1 cellular context compared by ENCODE assay signal in the genomic region with DNA sequence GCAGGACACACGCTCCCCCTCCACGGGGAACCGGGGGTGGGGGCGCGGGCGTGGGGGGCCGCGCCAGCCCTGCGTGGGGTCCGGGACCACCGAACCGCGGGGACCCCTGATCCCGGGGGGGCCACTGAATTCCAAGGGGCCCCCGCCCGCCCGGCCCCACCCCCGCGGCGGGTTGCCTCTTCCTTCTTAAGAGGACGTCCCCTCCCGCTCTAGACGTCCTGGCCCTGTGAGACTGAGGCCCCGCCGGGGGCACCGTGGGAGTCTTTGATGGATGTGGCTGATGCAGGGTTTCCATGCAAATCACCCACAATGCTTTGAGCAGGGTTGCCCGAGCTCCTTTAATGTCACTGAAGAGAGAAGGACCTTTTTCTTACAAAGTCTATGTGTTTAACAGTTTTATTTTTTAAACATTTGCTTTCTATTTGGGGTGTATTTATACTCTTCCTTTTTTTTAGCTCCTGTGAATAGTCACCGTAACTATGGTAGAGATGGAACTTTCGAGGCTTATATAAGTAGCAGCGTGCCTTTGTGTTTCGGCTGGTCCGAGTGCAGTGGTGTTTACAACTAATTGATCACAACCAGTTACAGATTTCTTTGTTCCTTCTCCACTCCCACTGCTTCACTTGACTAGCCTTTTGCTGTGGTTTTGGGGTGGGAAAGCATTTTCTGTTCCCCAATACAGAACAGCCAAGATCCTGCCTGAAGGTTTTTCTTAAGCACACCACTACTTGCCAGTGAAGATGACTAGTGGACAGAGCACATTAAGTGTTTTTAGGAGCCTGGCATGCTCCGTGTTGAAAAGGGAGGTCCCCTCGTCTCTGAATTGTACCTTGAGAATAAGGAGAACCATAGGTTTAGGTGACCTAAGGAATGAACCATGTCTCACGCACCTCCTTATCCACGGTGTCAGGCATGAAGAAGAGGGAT.
TF ChIP-seq lines count a peak whose summit lies in the region.

No MANE protein-coding gene starts in this region.

TF ChIP-seq in HEK293, 187 proteins besides CTCF, POLR2A, EP300 and RAD21 (continued from another document and continues in another):
- TF ChIP-seq, protein P1, sequence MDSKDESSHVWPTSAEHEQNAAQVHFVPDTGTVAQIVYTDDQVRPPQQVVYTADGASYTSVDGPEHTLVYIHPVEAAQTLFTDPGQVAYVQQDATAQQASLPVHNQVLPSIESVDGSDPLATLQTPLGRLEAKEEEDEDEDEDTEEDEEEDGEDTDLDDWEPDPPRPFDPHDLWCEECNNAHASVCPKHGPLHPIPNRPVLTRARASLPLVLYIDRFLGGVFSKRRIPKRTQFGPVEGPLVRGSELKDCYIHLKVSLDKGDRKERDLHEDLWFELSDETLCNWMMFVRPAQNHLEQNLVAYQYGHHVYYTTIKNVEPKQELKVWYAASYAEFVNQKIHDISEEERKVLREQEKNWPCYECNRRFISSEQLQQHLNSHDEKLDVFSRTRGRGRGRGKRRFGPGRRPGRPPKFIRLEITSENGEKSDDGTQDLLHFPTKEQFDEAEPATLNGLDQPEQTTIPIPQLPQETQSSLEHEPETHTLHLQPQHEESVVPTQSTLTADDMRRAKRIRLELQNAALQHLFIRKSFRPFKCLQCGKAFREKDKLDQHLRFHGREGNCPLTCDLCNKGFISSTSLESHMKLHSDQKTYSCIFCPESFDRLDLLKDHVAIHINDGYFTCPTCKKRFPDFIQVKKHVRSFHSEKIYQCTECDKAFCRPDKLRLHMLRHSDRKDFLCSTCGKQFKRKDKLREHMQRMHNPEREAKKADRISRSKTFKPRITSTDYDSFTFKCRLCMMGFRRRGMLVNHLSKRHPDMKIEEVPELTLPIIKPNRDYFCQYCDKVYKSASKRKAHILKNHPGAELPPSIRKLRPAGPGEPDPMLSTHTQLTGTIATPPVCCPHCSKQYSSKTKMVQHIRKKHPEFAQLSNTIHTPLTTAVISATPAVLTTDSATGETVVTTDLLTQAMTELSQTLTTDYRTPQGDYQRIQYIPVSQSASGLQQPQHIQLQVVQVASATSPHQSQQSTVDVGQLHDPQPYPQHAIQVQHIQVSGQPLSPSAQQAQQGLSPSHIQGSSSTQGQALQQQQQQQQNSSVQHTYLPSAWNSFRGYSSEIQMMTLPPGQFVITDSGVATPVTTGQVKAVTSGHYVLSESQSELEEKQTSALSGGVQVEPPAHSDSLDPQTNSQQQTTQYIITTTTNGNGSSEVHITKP (tag by site-specific recombination; IDR thresholded peaks at IDR 0.05), result peak; percentile 90
- TF ChIP-seq ZNF707 (tag by site-specific recombination; IDR thresholded peaks at IDR 0.05), result no peak
- TF ChIP-seq ZBTB17 (tag by site-specific recombination; IDR thresholded peaks at IDR 0.05), result peak; percentile 80
- TF ChIP-seq MYNN (tag by site-specific recombination; IDR thresholded peaks at IDR 0.05; ENCODE audit: borderline replicate concordance), result no peak
- TF ChIP-seq ZFP69B (tag by site-specific recombination; IDR thresholded peaks at IDR 0.05), result peak; percentile 99
- peak; percentile 46; the same call in 1 of the 2 replicates for TF ChIP-seq SP3 (tag by site-specific recombination; IDR thresholded peaks at IDR 0.05)
- peak; percentile 73; the same call in 1 of the 2 replicates for TF ChIP-seq ZNF558 (tag by site-specific recombination; IDR thresholded peaks at IDR 0.05)
- TF ChIP-seq, protein P2, sequence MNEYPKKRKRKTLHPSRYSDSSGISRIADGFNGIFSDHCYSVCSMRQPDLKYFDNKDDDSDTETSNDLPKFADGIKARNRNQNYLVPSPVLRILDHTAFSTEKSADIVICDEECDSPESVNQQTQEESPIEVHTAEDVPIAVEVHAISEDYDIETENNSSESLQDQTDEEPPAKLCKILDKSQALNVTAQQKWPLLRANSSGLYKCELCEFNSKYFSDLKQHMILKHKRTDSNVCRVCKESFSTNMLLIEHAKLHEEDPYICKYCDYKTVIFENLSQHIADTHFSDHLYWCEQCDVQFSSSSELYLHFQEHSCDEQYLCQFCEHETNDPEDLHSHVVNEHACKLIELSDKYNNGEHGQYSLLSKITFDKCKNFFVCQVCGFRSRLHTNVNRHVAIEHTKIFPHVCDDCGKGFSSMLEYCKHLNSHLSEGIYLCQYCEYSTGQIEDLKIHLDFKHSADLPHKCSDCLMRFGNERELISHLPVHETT (tag by site-specific recombination; IDR thresholded peaks at IDR 0.05), result peak; percentile 83
- peak; percentile 39; the same call in 1 of the 2 replicates for TF ChIP-seq YY1 (tag by site-specific recombination; IDR thresholded peaks at IDR 0.05)
- peak; percentile 51 for TF ChIP-seq ZBTB8A (tag by site-specific recombination; IDR thresholded peaks at IDR 0.05)
- peak; percentile 58 for TF ChIP-seq FEZF1 (tag by site-specific recombination; IDR thresholded peaks at IDR 0.05)
- 0 out of 2 replicates have a peak, but pooled peaks have one; percentile 42 for TF ChIP-seq ZNF10 (tag by site-specific recombination; IDR thresholded peaks at IDR 0.05)
- TF ChIP-seq ZNF274 (IDR thresholded peaks at IDR 0.05; ENCODE audit: low read length), result no peak
- TF ChIP-seq ZNF274 (tag by site-specific recombination; IDR thresholded peaks at IDR 0.05; ENCODE audit: borderline replicate concordance), result no peak
- TF ChIP-seq, protein P3, sequence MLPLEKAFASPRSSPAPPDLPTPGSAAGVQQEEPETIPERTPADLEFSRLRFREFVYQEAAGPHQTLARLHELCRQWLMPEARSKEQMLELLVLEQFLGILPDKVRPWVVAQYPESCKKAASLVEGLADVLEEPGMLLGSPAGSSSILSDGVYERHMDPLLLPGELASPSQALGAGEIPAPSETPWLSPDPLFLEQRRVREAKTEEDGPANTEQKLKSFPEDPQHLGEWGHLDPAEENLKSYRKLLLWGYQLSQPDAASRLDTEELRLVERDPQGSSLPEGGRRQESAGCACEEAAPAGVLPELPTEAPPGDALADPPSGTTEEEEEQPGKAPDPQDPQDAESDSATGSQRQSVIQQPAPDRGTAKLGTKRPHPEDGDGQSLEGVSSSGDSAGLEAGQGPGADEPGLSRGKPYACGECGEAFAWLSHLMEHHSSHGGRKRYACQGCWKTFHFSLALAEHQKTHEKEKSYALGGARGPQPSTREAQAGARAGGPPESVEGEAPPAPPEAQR (tag by site-specific recombination; IDR thresholded peaks at IDR 0.05), result peak; percentile 36; the same call in 1 of the 2 replicates
- TF ChIP-seq, protein P4, sequence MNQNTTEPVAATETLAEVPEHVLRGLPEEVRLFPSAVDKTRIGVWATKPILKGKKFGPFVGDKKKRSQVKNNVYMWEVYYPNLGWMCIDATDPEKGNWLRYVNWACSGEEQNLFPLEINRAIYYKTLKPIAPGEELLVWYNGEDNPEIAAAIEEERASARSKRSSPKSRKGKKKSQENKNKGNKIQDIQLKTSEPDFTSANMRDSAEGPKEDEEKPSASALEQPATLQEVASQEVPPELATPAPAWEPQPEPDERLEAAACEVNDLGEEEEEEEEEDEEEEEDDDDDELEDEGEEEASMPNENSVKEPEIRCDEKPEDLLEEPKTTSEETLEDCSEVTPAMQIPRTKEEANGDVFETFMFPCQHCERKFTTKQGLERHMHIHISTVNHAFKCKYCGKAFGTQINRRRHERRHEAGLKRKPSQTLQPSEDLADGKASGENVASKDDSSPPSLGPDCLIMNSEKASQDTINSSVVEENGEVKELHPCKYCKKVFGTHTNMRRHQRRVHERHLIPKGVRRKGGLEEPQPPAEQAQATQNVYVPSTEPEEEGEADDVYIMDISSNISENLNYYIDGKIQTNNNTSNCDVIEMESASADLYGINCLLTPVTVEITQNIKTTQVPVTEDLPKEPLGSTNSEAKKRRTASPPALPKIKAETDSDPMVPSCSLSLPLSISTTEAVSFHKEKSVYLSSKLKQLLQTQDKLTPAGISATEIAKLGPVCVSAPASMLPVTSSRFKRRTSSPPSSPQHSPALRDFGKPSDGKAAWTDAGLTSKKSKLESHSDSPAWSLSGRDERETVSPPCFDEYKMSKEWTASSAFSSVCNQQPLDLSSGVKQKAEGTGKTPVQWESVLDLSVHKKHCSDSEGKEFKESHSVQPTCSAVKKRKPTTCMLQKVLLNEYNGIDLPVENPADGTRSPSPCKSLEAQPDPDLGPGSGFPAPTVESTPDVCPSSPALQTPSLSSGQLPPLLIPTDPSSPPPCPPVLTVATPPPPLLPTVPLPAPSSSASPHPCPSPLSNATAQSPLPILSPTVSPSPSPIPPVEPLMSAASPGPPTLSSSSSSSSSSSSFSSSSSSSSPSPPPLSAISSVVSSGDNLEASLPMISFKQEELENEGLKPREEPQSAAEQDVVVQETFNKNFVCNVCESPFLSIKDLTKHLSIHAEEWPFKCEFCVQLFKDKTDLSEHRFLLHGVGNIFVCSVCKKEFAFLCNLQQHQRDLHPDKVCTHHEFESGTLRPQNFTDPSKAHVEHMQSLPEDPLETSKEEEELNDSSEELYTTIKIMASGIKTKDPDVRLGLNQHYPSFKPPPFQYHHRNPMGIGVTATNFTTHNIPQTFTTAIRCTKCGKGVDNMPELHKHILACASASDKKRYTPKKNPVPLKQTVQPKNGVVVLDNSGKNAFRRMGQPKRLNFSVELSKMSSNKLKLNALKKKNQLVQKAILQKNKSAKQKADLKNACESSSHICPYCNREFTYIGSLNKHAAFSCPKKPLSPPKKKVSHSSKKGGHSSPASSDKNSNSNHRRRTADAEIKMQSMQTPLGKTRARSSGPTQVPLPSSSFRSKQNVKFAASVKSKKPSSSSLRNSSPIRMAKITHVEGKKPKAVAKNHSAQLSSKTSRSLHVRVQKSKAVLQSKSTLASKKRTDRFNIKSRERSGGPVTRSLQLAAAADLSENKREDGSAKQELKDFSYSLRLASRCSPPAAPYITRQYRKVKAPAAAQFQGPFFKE (tag by site-specific recombination; IDR thresholded peaks at IDR 0.05; ENCODE audit: borderline replicate concordance), result no peak
- TF ChIP-seq GLIS2 (tag by site-specific recombination; IDR thresholded peaks at IDR 0.05), result peak; percentile 81
- TF ChIP-seq, protein P5, sequence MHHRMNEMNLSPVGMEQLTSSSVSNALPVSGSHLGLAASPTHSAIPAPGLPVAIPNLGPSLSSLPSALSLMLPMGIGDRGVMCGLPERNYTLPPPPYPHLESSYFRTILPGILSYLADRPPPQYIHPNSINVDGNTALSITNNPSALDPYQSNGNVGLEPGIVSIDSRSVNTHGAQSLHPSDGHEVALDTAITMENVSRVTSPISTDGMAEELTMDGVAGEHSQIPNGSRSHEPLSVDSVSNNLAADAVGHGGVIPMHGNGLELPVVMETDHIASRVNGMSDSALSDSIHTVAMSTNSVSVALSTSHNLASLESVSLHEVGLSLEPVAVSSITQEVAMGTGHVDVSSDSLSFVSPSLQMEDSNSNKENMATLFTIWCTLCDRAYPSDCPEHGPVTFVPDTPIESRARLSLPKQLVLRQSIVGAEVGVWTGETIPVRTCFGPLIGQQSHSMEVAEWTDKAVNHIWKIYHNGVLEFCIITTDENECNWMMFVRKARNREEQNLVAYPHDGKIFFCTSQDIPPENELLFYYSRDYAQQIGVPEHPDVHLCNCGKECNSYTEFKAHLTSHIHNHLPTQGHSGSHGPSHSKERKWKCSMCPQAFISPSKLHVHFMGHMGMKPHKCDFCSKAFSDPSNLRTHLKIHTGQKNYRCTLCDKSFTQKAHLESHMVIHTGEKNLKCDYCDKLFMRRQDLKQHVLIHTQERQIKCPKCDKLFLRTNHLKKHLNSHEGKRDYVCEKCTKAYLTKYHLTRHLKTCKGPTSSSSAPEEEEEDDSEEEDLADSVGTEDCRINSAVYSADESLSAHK (tag by site-specific recombination; IDR thresholded peaks at IDR 0.05), result peak; percentile 48; the same call in 1 of the 2 replicates
- peak; percentile 83; the same call in 1 of the 2 replicates for TF ChIP-seq ZNF501 (tag by site-specific recombination; IDR thresholded peaks at IDR 0.05)
- 0 out of 2 replicates have a peak, but pooled peaks have one; percentile 5 for TF ChIP-seq ZNF654 (tag by site-specific recombination; IDR thresholded peaks at IDR 0.05; ENCODE audit: low read depth)
- TF ChIP-seq, protein P6, sequence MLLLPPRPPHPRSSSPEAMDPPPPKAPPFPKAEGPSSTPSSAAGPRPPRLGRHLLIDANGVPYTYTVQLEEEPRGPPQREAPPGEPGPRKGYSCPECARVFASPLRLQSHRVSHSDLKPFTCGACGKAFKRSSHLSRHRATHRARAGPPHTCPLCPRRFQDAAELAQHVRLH (tag by site-specific recombination; IDR thresholded peaks at IDR 0.05), result peak; percentile 60; the same call in 1 of the 2 replicates
- peak; percentile 89 for TF ChIP-seq ZXDB (tag by site-specific recombination; IDR thresholded peaks at IDR 0.05)
- TF ChIP-seq, protein P7, sequence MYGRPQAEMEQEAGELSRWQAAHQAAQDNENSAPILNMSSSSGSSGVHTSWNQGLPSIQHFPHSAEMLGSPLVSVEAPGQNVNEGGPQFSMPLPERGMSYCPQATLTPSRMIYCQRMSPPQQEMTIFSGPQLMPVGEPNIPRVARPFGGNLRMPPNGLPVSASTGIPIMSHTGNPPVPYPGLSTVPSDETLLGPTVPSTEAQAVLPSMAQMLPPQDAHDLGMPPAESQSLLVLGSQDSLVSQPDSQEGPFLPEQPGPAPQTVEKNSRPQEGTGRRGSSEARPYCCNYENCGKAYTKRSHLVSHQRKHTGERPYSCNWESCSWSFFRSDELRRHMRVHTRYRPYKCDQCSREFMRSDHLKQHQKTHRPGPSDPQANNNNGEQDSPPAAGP (tag by site-specific recombination; IDR thresholded peaks at IDR 0.05), result peak; percentile 83
- 0 out of 2 replicates have a peak, but pooled peaks have one; percentile 37 for TF ChIP-seq ZBTB21 (tag by site-specific recombination; IDR thresholded peaks at IDR 0.05)
- no peak for TF ChIP-seq ZFP41 (tag by site-specific recombination; IDR thresholded peaks at IDR 0.05; ENCODE audit: borderline replicate concordance)
- TF ChIP-seq ZNF768 (tag by site-specific recombination; IDR thresholded peaks at IDR 0.05), result no peak
- TF ChIP-seq TRIM28 (IDR thresholded peaks at IDR 0.05; ENCODE audit: borderline replicate concordance, low read length), result peak; percentile 89
